ENCODE assay signal across 18 cellular contexts in the genomic region with DNA sequence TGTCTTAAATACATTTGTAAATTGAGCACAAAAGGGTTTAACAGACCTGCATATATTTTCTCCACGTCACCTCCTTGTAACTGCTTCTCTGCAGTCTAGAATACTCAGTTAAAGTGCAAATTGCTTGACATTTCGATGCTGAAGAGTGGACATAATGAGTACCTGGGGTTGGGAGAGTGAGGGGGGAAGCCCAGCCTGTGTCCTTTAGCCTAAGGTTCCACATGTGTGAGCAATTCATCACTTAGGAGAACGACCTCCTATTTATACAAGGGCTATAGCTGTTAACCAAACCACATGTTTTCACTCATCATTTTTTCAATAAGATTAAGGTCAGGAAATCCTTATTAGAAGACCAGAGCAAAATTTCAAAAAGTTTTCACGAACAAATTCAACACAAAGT. TPM values are rescaled to one million over a fixed set of nuclear protein-coding genes. Genes with fewer than 3 reads are reported as not detected.
DNase-seq lines count a peak whose midpoint lies in the region; ATAC-seq and TF ChIP-seq lines count a peak whose summit lies in the region.
"Had no signal": no experiment of that assay in that cellular context is flagged by ENCODE, and none has a peak within 500 bp of the region (broad histone marks: within the 10 kb centered on the region; RNA-seq: fewer than 3 reads in every experiment).

No MANE protein-coding gene starts in this region.

- peak overlapping the region; percentile 40 for H3K27ac Mint-ChIP-seq in nephron progenitor cell
- no peak overlapping the region for H3K27ac Mint-ChIP-seq in CD14-positive monocyte
- no peak overlapping the region for H3K27ac Mint-ChIP-seq in activated CD4-positive, alpha-beta memory T cell treated with anti-CD3 and anti-CD28 coated beads for 36 hours
- H3K27ac Mint-ChIP-seq: CD8-positive, alpha-beta T cell; H9; IgD-negative memory B cell had no signal

- H2AFZ ChIP-seq in SK-N-SH (ENCODE audit: low read depth) (no peak overlapping the region), OCI-LY7 (ENCODE audit: low read length) (peak overlapping the region; percentile 38; the same call in 1 of the 2 replicates)

- H4K20me1 ChIP-seq in SK-N-SH (ENCODE audit: insufficient read depth) (no peaks in the 10 kb centered on the region), OCI-LY7 (ENCODE audit: insufficient read depth, low read length) (no peaks in the 10 kb centered on the region)

- no peaks in the 10 kb centered on the region for H3K9me3 Mint-ChIP-seq in nephron progenitor cell
- no peaks in the 10 kb centered on the region for H3K9me3 Mint-ChIP-seq in CD14-positive monocyte
- H3K9me3 Mint-ChIP-seq in activated CD4-positive, alpha-beta memory T cell treated with anti-CD3 and anti-CD28 coated beads for 36 hours, result no peaks in the 10 kb centered on the region
- H3K9me3 Mint-ChIP-seq: CD8-positive, alpha-beta T cell; H9; IgD-negative memory B cell had no signal

- no peaks in the 10 kb centered on the region; the same call in 1 of the 2 replicates for H3K9me2 ChIP-seq in SK-N-SH
- H3K9me2 ChIP-seq in OCI-LY7 (ENCODE audit: insufficient read depth, low read length), result no peaks in the 10 kb centered on the region

- H3K4me3 Mint-ChIP-seq in nephron progenitor cell (no peak overlapping the region), CD14-positive monocyte (no peak overlapping the region)
- no peak overlapping the region for H3K4me3 Mint-ChIP-seq in activated CD4-positive, alpha-beta memory T cell treated with anti-CD3 and anti-CD28 coated beads for 36 hours
- H3K4me3 Mint-ChIP-seq: CD8-positive, alpha-beta T cell; H9; IgD-negative memory B cell had no signal

- H3K4me1 Mint-ChIP-seq in nephron progenitor cell (peaks cover 6% of the 10 kb centered on the region), CD14-positive monocyte (no peaks in the 10 kb centered on the region)
- no peaks in the 10 kb centered on the region for H3K4me1 Mint-ChIP-seq in activated CD4-positive, alpha-beta memory T cell treated with anti-CD3 and anti-CD28 coated beads for 36 hours (ENCODE audit: low read depth)
- H3K4me1 Mint-ChIP-seq: H9, IgD-negative memory B cell had no signal

- peaks cover 0 to 2% of the 10 kb centered on the region in 2 experiments; a peak in 1 of 4 replicates for H3K4me1 ChIP-seq in SK-N-SH (ENCODE audit: control insufficient read depth in 1 of 2, insufficient read depth in 2 of 2, low read depth in 1 of 2, low read length in 1 of 2)
- peaks cover 6% of the 10 kb centered on the region for H3K4me1 ChIP-seq in OCI-LY7 (ENCODE audit: insufficient read depth, low read length, poor library complexity, severe bottlenecking)

- WGBS in SK-N-SH (ENCODE audit: low lambda C conversion rate), result 75% methylated on average over 4 of the region's 4 CpGs

- H3K27ac ChIP-seq in SK-N-SH (ENCODE audit: low read depth in 2 of 2, low read length in 1 of 2) (no peak overlapping the region), OCI-LY7 (ENCODE audit: low read depth, low read length, poor library complexity, severe bottlenecking) (no peak overlapping the region)
- H3K27ac ChIP-seq: C4-2B had no signal

- intact Hi-C loops in OCI-LY7 (cut with micrococcal nuclease; ENCODE audit: unreplicated experiment) (no loop called here), CD14-positive monocyte (cut with micrococcal nuclease) (no loop called here)
- intact Hi-C loops in activated CD4-positive, alpha-beta memory T cell treated with anti-CD3 and anti-CD28 coated beads for 36 hours (cut with micrococcal nuclease), result no loop called here

- TF ChIP-seq RAD21 in SK-N-SH (IDR thresholded peaks at IDR 0.05; ENCODE audit: low read length), result no peak

- H3K36me3 ChIP-seq in SK-N-SH (replicated peaks in 1 of 2; ENCODE audit: control insufficient read depth in 1 of 2, insufficient read depth in 2 of 2, low read length in 1 of 2), result peaks cover 0 to 3% of the 10 kb centered on the region in 2 experiments
- H3K36me3 ChIP-seq in OCI-LY7 (ENCODE audit: insufficient read depth, low read length), result 0 out of 2 replicates have a peak, but pooled peaks cover 3% of the 10 kb centered on the region
- H3K36me3 ChIP-seq: BE2C had no signal

- no TSS peak for BruUV-seq in OCI-LY7 (replicated peaks; lab: Mats Ljungman, UMichigan)

- H3K27me3 Mint-ChIP-seq in nephron progenitor cell (ENCODE audit: low read depth, poor library complexity), result no peaks in the 10 kb centered on the region
- no peaks in the 10 kb centered on the region for H3K27me3 Mint-ChIP-seq in CD14-positive monocyte (ENCODE audit: low read depth in 3 of 3)
- H3K27me3 Mint-ChIP-seq in activated CD4-positive, alpha-beta memory T cell treated with anti-CD3 and anti-CD28 coated beads for 36 hours, result no peaks in the 10 kb centered on the region
- H3K27me3 Mint-ChIP-seq: IgD-negative memory B cell had no signal

- H3K27me3 ChIP-seq in SK-N-SH (ENCODE audit: insufficient read depth), result no peaks in the 10 kb centered on the region
- H3K27me3 ChIP-seq: BE2C had no signal

- TF ChIP-seq CTCF in SK-N-SH (IDR thresholded peaks at IDR 0.05), result no peak
- no peak for TF ChIP-seq CTCF in OCI-LY7 (conservative IDR thresholded peaks at IDR 0.05; ENCODE audit: low read length)
- TF ChIP-seq CTCF in nephron progenitor cell (IDR thresholded peaks at IDR 0.05), result no peak
- no peak for TF ChIP-seq CTCF in CD14-positive monocyte (IDR thresholded peaks at IDR 0.05)

- H3K36me3 Mint-ChIP-seq in nephron progenitor cell (ENCODE audit: low read depth) (no peaks in the 10 kb centered on the region), CD14-positive monocyte (no peaks in the 10 kb centered on the region)
- no peaks in the 10 kb centered on the region for H3K36me3 Mint-ChIP-seq in activated CD4-positive, alpha-beta memory T cell treated with anti-CD3 and anti-CD28 coated beads for 36 hours
- H3K36me3 Mint-ChIP-seq: CD8-positive, alpha-beta T cell; IgD-negative memory B cell had no signal

- no peak overlapping the region for H3K4me3 ChIP-seq in SK-N-SH (ENCODE audit: low read depth in 2 of 2, low read length in 1 of 2)
- H3K4me3 ChIP-seq in OCI-LY7 (ENCODE audit: low read depth, low read length, poor library complexity, severe bottlenecking), result no peak overlapping the region
- H3K4me3 ChIP-seq: GM12878 had no signal

- no peak overlapping the region for H3K9ac ChIP-seq in SK-N-SH

- TF ChIP-seq EP300 in SK-N-SH (IDR thresholded peaks at IDR 0.05; ENCODE audit: borderline replicate concordance in 1 of 2, low read depth in 1 of 2, low read length in 1 of 2), result no peak

- peak; percentile 8 for DNase-seq in SK-N-SH
- no peak for DNase-seq in OCI-LY7 (ENCODE audit: low spot score)
- DNase-seq in nephron progenitor cell, result no peak
- DNase-seq in central memory CD4-positive, alpha-beta T cell, result no peak
- no peak for DNase-seq in CD14-positive monocyte (ENCODE audit: low spot score)
- no peak for DNase-seq in activated CD4-positive, alpha-beta memory T cell treated with anti-CD3 and anti-CD28 coated beads for 36 hours
- DNase-seq: BE2C; CD8-positive, alpha-beta T cell; COR-L47; DMS79; GOT3; H9 had no signal

- CTCF ChIA-PET in SK-N-SH (lab: Yijun Ruan, JAX), result no interaction called here
- CTCF ChIA-PET in OCI-LY7 (lab: Charles Lee; ENCODE audit: unreplicated experiment), result no interaction called here
- CTCF ChIA-PET in activated CD4-positive, alpha-beta memory T cell treated with anti-CD3 and anti-CD28 coated beads for 36 hours (lab: Charles Lee), result no interaction called here

- H3K9me3 ChIP-seq in SK-N-SH (no peaks in the 10 kb centered on the region; the same call in 1 of the 2 replicates), OCI-LY7 (ENCODE audit: low read length) (no peaks in the 10 kb centered on the region; the same call in 1 of the 2 replicates)
- H3K9me3 ChIP-seq: BE2C had no signal

- H3K79me2 ChIP-seq in SK-N-SH (ENCODE audit: insufficient read depth) (no peaks in the 10 kb centered on the region), OCI-LY7 (ENCODE audit: insufficient read depth, low read depth, low read length) (no peaks in the 10 kb centered on the region)

- no peak overlapping the region for H3K4me2 ChIP-seq in SK-N-SH
- H3K4me2 ChIP-seq in OCI-LY7 (ENCODE audit: low read length), result no peak overlapping the region

- no peaks in the 10 kb centered on the region for H3F3A ChIP-seq in SK-N-SH (replicated peaks; ENCODE audit: insufficient read depth)

- POLR2A ChIA-PET in SK-N-SH (lab: Yijun Ruan, JAX), result no interaction called here
- POLR2A ChIA-PET in OCI-LY7 (lab: Charles Lee), result interaction anchor here (0.5 to 1.5 kb wide), 4 partner anchors 22 to 116 kb away, joined by 3 to 4 read pairs (median 3); no protein-coding TSS in a partner anchor
- POLR2A ChIA-PET in activated CD4-positive, alpha-beta memory T cell treated with anti-CD3 and anti-CD28 coated beads for 36 hours (lab: Charles Lee), result no interaction called here

- no peak for ATAC-seq in SK-N-SH treated with all-trans-retinoic acid at 6 μM for 48 hours
- ATAC-seq in GM18907 (IDR thresholded peaks at IDR 0.05; ENCODE audit: unreplicated experiment), result no peak
- ATAC-seq: CD8-positive, alpha-beta T cell had no signal

TF ChIP-seq in SK-N-SH, 30 proteins besides CTCF, POLR2A, EP300 and RAD21 (continues in another document):
- TF ChIP-seq RFX5 (IDR thresholded peaks at IDR 0.05; ENCODE audit: low read length) (no peak), MXI1 (IDR thresholded peaks at IDR 0.05; ENCODE audit: low read depth, low read length) (no peak), SIN3A (IDR thresholded peaks at IDR 0.05; ENCODE audit: borderline replicate concordance, low read depth, low read length) (no peak), TAF1 (IDR thresholded peaks at IDR 0.05; ENCODE audit: borderline replicate concordance, low read depth, low read length) (no peak)

TF ChIP-seq in SK-N-SH treated with all-trans-retinoic acid at 6 μM for 48 hours, 23 proteins besides CTCF, POLR2A, EP300 and RAD21 (continues in another document):
- no peak for TF ChIP-seq ESRRG (CRISPR knock-in tag; IDR thresholded peaks at IDR 0.05)
- no peak for TF ChIP-seq RARB (CRISPR knock-in tag; IDR thresholded peaks at IDR 0.05)
- no peak for TF ChIP-seq TCF4 (CRISPR knock-in tag; IDR thresholded peaks at IDR 0.05; ENCODE audit: borderline replicate concordance)
- TF ChIP-seq ZFP3 (CRISPR knock-in tag; IDR thresholded peaks at IDR 0.05), result no peak

RNA-seq across cellular contexts. Expression of a gene that starts 29.5 kb away (rescaled TPM):
- 1.3 and 1.9 TPM in 2 replicates for polyA plus RNA-seq in SK-N-SH (2012; rRNA removed)
- polyA plus RNA-seq in SK-N-SH (2012; cell fraction: cytosol; rRNA removed), result 1.7 and 1.8 TPM in 2 replicates
- 0.61 and 1.3 TPM in 2 replicates for polyA plus RNA-seq in SK-N-SH (2012; cell fraction: nucleus; rRNA removed)
- 19.8 and 20.1 TPM in 2 replicates for total RNA-seq in OCI-LY7 (2014; rRNA removed; shearing (Covaris generic))
- total RNA-seq in OCI-LY7 (2022), result 26.0 and 31.6 TPM in 2 replicates
- polyA plus RNA-seq in CD14-positive monocyte, result under 1 TPM in 1 of 2 donors, not detected in 1; 0.03 TPM
- under 1 TPM; under 0.01 to 0.02 TPM for total RNA-seq in activated CD4-positive, alpha-beta memory T cell treated with anti-CD3 and anti-CD28 coated beads for 36 hours
- total RNA-seq: G401 had no signal

Comparison
In these comparisons a context has a peak if more than half of its experiments do, and no peak if none do; other contexts are left out.
1. RNA of a gene that starts 29.5 kb away (total RNA-seq): 19.8 to 31.6 TPM in OCI-LY7; under 0.01 to 0.02 TPM in activated CD4-positive, alpha-beta memory T cell treated with anti-CD3 and anti-CD28 coated beads for 36 hours; every median in the first group is over 10 times any median in the second.